11 cellular contexts compared by ENCODE assay signal in the genomic region with DNA sequence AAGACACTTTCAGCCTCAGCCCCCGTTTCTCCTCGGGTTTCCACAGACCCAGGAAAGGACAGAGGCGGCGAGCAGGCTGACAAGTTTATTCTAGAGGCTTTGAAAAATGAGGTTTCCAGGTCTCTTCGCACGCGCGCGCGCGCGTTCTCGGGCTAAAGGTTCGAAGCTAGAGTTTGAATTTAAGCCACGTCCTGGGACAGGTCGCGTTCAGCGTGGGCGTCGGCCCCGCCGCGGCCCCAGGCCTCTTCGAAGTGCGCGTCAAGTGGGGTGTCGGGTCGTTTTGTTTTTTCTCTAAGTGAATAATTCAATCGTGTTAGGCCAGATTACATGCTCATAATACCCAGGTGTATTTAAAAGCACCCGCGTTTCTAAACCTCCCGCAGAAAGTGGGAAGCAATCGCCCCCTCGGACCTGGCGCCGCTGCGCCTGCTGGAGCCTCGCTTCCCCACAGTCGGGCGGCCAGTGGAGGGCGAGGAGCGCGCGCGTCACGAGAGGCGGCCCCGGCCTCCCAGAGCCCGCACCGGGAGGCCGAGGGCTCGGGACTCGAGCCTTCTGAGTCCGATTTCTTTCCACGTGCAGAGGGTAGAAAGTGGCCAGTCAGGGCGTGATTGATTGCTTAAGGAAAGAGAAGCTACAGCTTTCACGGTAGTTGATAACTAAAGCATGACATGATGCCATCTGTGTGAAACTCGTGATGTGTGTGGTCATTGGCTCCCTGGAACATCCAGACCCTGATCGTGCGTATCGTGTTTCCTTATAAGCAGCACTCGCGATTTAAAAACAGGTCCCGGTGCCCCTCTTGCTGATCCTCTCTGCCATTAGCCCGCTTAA. TPM values are rescaled to one million over a fixed set of nuclear protein-coding genes. Genes with fewer than 3 reads are reported as not detected.
DNase-seq lines count a peak whose midpoint lies in the region; TF ChIP-seq lines count a peak whose summit lies in the region.
"Had no signal": no experiment of that assay in that cellular context is flagged by ENCODE, and none has a peak within 500 bp of the region (broad histone marks: within the 10 kb centered on the region; RNA-seq: fewer than 3 reads in every experiment).

No MANE protein-coding gene starts in this region.

- DNase-seq in DMS 273 (lab: John Stamatoyannopoulos, UW; ENCODE audit: unreplicated experiment) (peak; percentile 55), DMS 273 treated with DMSO at 0.1 percent for 48 hours (lab: John Stamatoyannopoulos, UW) (no peak), dorsolateral prefrontal cortex (peak in 4 of 10 donors; percentile 56 to 64 (median 61)), suprapubic skin (ENCODE audit: low spot score in 2 of 2) (no peak), HFFc6 (no peak), NCI-H1930 (lab: John Stamatoyannopoulos, UW) (no peak)
- no peak for DNase-seq in stimulated activated CD4-positive, alpha-beta T cell treated with anti-CD3 and anti-CD28 coated beads, Interleukin-4, amount 100 ng/mL, for 24 hours
- DNase-seq: NCI-H1436 had no signal

- H3K4me3 Mint-ChIP-seq in HFFc6 = no peak overlapping the region

- WGBS in liver = 4% methylated on average over 65 of the region's 65 CpGs
- 2% methylated on average over 41 of the region's 65 CpGs for WGBS in suprapubic skin

- H3K9ac ChIP-seq in liver (ENCODE audit: low read depth in 1 of 2, low read length in 2 of 2) = no peak overlapping the region

- no peak for TF ChIP-seq EP300 in suprapubic skin (IDR thresholded peaks at IDR 0.05)

- no peak for TF ChIP-seq POLR2A in suprapubic skin (IDR thresholded peaks at IDR 0.05)

- H3K27ac ChIP-seq in dorsolateral prefrontal cortex (peak overlapping the region; percentile 77 to 100 (median 98)), liver (ENCODE audit: low read depth in 1 of 2, low read length in 2 of 2) (no peak overlapping the region), suprapubic skin (no peak overlapping the region)
- H3K27ac ChIP-seq: 22Rv1 had no signal

- H3K36me3 Mint-ChIP-seq in HFFc6 (ENCODE audit: low read depth) = no peaks in the 10 kb centered on the region

- H3K9me3 Mint-ChIP-seq in HFFc6 = no peaks in the 10 kb centered on the region

- intact Hi-C loops in dorsolateral prefrontal cortex (cut with DNase I) = loop anchor here (5.0 kb wide), 2 partner anchors 79 to 84 kb away; no protein-coding TSS in a partner anchor

- peaks cover 21% of the 10 kb centered on the region for H3K27me3 Mint-ChIP-seq in HFFc6 (ENCODE audit: insufficient read depth)

- peaks cover 0 to 47% (median 11%) of the 10 kb centered on the region in 45 donors for H3K27me3 ChIP-seq in dorsolateral prefrontal cortex
- H3K27me3 ChIP-seq in liver (ENCODE audit: control insufficient read depth in 4 of 4, insufficient read depth in 4 of 4, low read length in 3 of 4) = peaks cover 6 to 18% (median 8%) of the 10 kb centered on the region in 4 donors
- H3K27me3 ChIP-seq in suprapubic skin = peaks cover 60% of the 10 kb centered on the region

- peak in 7 of 56 donors; percentile 3 to 26 (median 5) for TF ChIP-seq CTCF in dorsolateral prefrontal cortex (IDR thresholded peaks at IDR 0.05 in 54 of 56, conservative IDR thresholded peaks at IDR 0.05 in 2 of 56; ENCODE audit: low read depth in 1 of 56, partially characterized antibody in 56 of 56)
- no peak for TF ChIP-seq CTCF in liver (IDR thresholded peaks at IDR 0.05; ENCODE audit: low read depth, low read length, missing input control)
- TF ChIP-seq CTCF in suprapubic skin (IDR thresholded peaks at IDR 0.05) = no peak
- no peak for TF ChIP-seq CTCF in HFFc6 (IDR thresholded peaks at IDR 0.05)

- H3K36me3 ChIP-seq in liver (ENCODE audit: control insufficient read depth in 4 of 4, insufficient read depth in 3 of 4, low read depth in 1 of 4, low read length in 3 of 4) (no peaks in the 10 kb centered on the region), suprapubic skin (no peaks in the 10 kb centered on the region)

- H3K4me1 Mint-ChIP-seq in HFFc6 (ENCODE audit: low read depth) = peaks cover 8% of the 10 kb centered on the region

- no peak for TF ChIP-seq RAD21 in liver (IDR thresholded peaks at IDR 0.05)

- peaks cover 6 to 23% (median 18%) of the 10 kb centered on the region in 4 donors for H3K4me1 ChIP-seq in liver (ENCODE audit: control insufficient read depth in 4 of 4, insufficient read depth in 4 of 4, low read length in 3 of 4)
- peaks cover 29% of the 10 kb centered on the region for H3K4me1 ChIP-seq in suprapubic skin

- H3K9me3 ChIP-seq in liver (ENCODE audit: control insufficient read depth in 4 of 4, low read length in 3 of 4) (no peaks in the 10 kb centered on the region), suprapubic skin (no peaks in the 10 kb centered on the region)
- H3K9me3 ChIP-seq: mucosa of descending colon had no signal

- no peak overlapping the region for H3K27ac Mint-ChIP-seq in HFFc6

- H3K4me3 ChIP-seq in dorsolateral prefrontal cortex = peak overlapping the region; percentile 10 to 93 (median 60)
- peak overlapping the region; percentile 20 to 63 (median 41) for H3K4me3 ChIP-seq in liver (ENCODE audit: low read depth in 1 of 3, low read length in 3 of 3)
- H3K4me3 ChIP-seq in suprapubic skin = peak overlapping the region; percentile 58
- H3K4me3 ChIP-seq: mucosa of descending colon had no signal

TF ChIP-seq in liver, 16 proteins besides CTCF, POLR2A, EP300 and RAD21:
- TF ChIP-seq FOXA1 (IDR thresholded peaks at IDR 0.05) (no peak), EGR1 (IDR thresholded peaks at IDR 0.05; ENCODE audit: low read depth in 2 of 2) (no peak), RXRA (IDR thresholded peaks at IDR 0.05) (no peak), YY1 (IDR thresholded peaks at IDR 0.05) (no peak), HNF4G (IDR thresholded peaks at IDR 0.05) (no peak), MAX (IDR thresholded peaks at IDR 0.05) (no peak), HNF4A (conservative IDR thresholded peaks at IDR 0.05) (no peak), REST (IDR thresholded peaks at IDR 0.05) (no peak), FOXA2 (IDR thresholded peaks at IDR 0.05) (no peak), NR2F2 (IDR thresholded peaks at IDR 0.05) (no peak), GABPA (IDR thresholded peaks at IDR 0.05 in 1 of 2, conservative IDR thresholded peaks at IDR 0.05 in 1 of 2) (no peak), TAF1 (conservative IDR thresholded peaks at IDR 0.05) (no peak), ZBTB33 (IDR thresholded peaks at IDR 0.05) (no peak), SP1 (IDR thresholded peaks at IDR 0.05) (no peak)

RNA-seq across cellular contexts. Expression of gene SOX2, which starts 15.8 kb away (rescaled TPM):
- total RNA-seq in dorsolateral prefrontal cortex (100 to 1,000 TPM in 10 of 120 experiments, 10 to 100 TPM in 110; 34.2 to 159 (median 72.8) TPM), liver (not detected), suprapubic skin (1 to 10 TPM in 1 of 4 donors, under 1 TPM in 3; 0.21 to 1.5 (median 0.63) TPM)
- under 1 TPM in 1 of 2 donors, not detected in 1; 0.02 TPM for polyA plus RNA-seq in liver
- total RNA-seq in HFFc6 (2021; fragmentation: NEBNext Ultra II Directional; extraction: Animal tissue kit (Norgen Biotek cat#: 25700)) = not detected

Comparison
In these comparisons a context has a peak if more than half of its experiments do, and no peak if none do; other contexts are left out.
1. H3K27ac ChIP-seq: peak in dorsolateral prefrontal cortex (59 of 59); none in liver (0 of 2) and suprapubic skin (single experiment).
2. RNA of gene SOX2, which starts 15.8 kb away (total RNA-seq): 34.2 to 159 TPM in dorsolateral prefrontal cortex; 0.21 to 1.5 TPM in suprapubic skin, not detected in liver and not detected in HFFc6; every median in the first group is over 10 times any median in the second.
3. Peak in every context shown above with its lines, with median percentiles within 50 percentile points of each other: H3K4me3 ChIP-seq.